ENCODE assay signal across 24 cellular contexts in the genomic region with DNA sequence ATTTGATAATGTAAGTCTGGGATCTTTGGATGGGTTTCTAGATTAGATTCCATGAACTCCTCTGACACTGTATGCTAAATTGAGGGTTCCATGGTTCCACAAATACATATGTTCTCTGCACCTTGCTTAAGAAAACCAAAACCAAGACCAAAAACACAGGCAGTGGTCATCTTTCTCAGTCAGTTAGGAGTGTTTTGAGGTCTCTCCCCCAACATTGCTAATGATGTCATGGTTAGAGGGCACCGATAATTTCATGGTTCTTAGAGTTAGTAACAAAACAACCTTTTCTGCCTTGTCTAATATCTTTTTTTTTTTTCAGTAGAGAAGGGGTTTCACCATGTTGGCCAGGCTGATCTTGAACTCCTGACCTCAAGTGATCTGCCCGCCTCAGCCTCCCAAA.
DNase-seq lines count a peak whose midpoint lies in the region; ATAC-seq and TF ChIP-seq lines count a peak whose summit lies in the region.
"Had no signal": no experiment of that assay in that cellular context is flagged by ENCODE, and none has a peak within 500 bp of the region (broad histone marks: within the 10 kb centered on the region; RNA-seq: fewer than 3 reads in every experiment).

No MANE protein-coding gene starts in this region.

- no peak overlapping the region for H3K4me3 Mint-ChIP-seq in memory B cell
- H3K4me3 Mint-ChIP-seq in nephron progenitor cell, result no peak overlapping the region
- H3K4me3 Mint-ChIP-seq: activated CD8-positive, alpha-beta T cell treated with anti-CD3 and anti-CD28 coated beads, Interleukin-2, amount 10 ng/mL, durations not matched to agents 7 days and 5 days; activated naive CD4-positive, alpha-beta T cell treated with anti-CD3 and anti-CD28 coated beads for 36 hours; activated T-cell treated with anti-CD3 and anti-CD28 coated beads, Interleukin-2, amount 50 U/mL, for 4 hours had no signal

- ATAC-seq in GM18870 (IDR thresholded peaks at IDR 0.05; ENCODE audit: unreplicated experiment) (peak; percentile 54), HG02798 (IDR thresholded peaks at IDR 0.05; ENCODE audit: poor library complexity, unreplicated experiment) (peak; percentile 55), memory B cell (ENCODE audit: low read depth) (no peak)
- ATAC-seq: activated CD8-positive, alpha-beta T cell treated with anti-CD3 and anti-CD28 coated beads, Interleukin-2, amount 10 ng/mL, durations not matched to agents 7 days and 5 days; activated T-cell treated with anti-CD3 and anti-CD28 coated beads, Interleukin-2, amount 50 U/mL, for 4 hours had no signal

- TF ChIP-seq CTCF in GM10266 (IDR thresholded peaks at IDR 0.05; ENCODE audit: control insufficient read depth, insufficient read depth, low read depth, missing control alignments), result no peak
- no peak for TF ChIP-seq CTCF in nephron progenitor cell (IDR thresholded peaks at IDR 0.05)

- H3K9me3 Mint-ChIP-seq in memory B cell (no peaks in the 10 kb centered on the region), nephron progenitor cell (no peaks in the 10 kb centered on the region)
- H3K9me3 Mint-ChIP-seq: activated naive CD4-positive, alpha-beta T cell treated with anti-CD3 and anti-CD28 coated beads for 36 hours; activated T-cell treated with anti-CD3 and anti-CD28 coated beads, Interleukin-2, amount 50 U/mL, for 4 hours had no signal

- H3K36me3 Mint-ChIP-seq in memory B cell, result peaks cover 7% of the 10 kb centered on the region
- H3K36me3 Mint-ChIP-seq in nephron progenitor cell (ENCODE audit: low read depth), result peaks cover 8% of the 10 kb centered on the region

- DNase-seq in GM10266 (ENCODE audit: extremely low spot score) (peak; percentile 31), memory B cell (ENCODE audit: low spot score in 2 of 2) (no peak), nephron progenitor cell (no peak), SHP77 treated with DMSO at 0.1 percent for 48 hours (lab: John Stamatoyannopoulos, UW) (no peak), NCI-H1930 (lab: John Stamatoyannopoulos, UW) (no peak)
- no peak for DNase-seq in activated naive CD4-positive, alpha-beta T cell treated with Interleukin-2 at 50 U/mL for 16 hours
- DNase-seq: activated CD4-positive, CD25-positive, alpha-beta regulatory T cell treated with anti-CD3 and anti-CD28 coated beads, Interleukin-2, amount 50 U/mL, for 72 hours; activated CD8-positive, alpha-beta T cell treated with anti-CD3 and anti-CD28 coated beads, Interleukin-2, amount 10 ng/mL, durations not matched to agents 7 days and 5 days; activated naive CD4-positive, alpha-beta T cell treated with anti-CD3 and anti-CD28 coated beads for 36 hours; activated T-cell treated with anti-CD3 and anti-CD28 coated beads, Interleukin-2, amount 50 U/mL, for 4 hours; amniotic stem cell; C1 segment of cervical spinal cord; cortex of kidney; head of caudate nucleus; mesendoderm; NCI-H1694 treated with DMSO at 0.1 percent for 48 hours; NCI-H2227 treated with DMSO at 0.1 percent for 48 hours; NCI-H748 treated with DMSO at 0.1 percent for 48 hours; right cardiac atrium; stimulated activated CD4-positive, alpha-beta T cell treated with anti-CD3 and anti-CD28 coated beads, Interleukin-15, amount 100 ng/mL, for 24 hours; stimulated activated CD8-positive, alpha-beta memory T cell treated with anti-CD3 and anti-CD28 coated beads, Interleukin-4, amount 100 ng/mL, for 48 hours; substantia nigra had no signal

- peak overlapping the region; percentile 69 for H3K27ac Mint-ChIP-seq in memory B cell
- no peak overlapping the region for H3K27ac Mint-ChIP-seq in nephron progenitor cell
- H3K27ac Mint-ChIP-seq: activated CD8-positive, alpha-beta T cell treated with anti-CD3 and anti-CD28 coated beads, Interleukin-2, amount 10 ng/mL, durations not matched to agents 7 days and 5 days; activated naive CD4-positive, alpha-beta T cell treated with anti-CD3 and anti-CD28 coated beads for 36 hours had no signal

- H3K4me1 Mint-ChIP-seq in memory B cell (peaks cover 69% of the 10 kb centered on the region), nephron progenitor cell (peaks cover 36% of the 10 kb centered on the region)

- no peaks in the 10 kb centered on the region for H3K27me3 Mint-ChIP-seq in memory B cell
- H3K27me3 Mint-ChIP-seq in nephron progenitor cell (ENCODE audit: low read depth, poor library complexity), result peaks cover 3% of the 10 kb centered on the region
